In genomic region chr5:92560698-92561361, GRCh38 we compare ENCODE assay signal across 11 cellular contexts.
A peak's percentile ranks its signal among the peaks of the same experiment; 100 is the strongest.
DNase-seq lines count a peak whose midpoint lies in the region; ATAC-seq, FAIRE-seq and TF ChIP-seq lines count a peak whose summit lies in the region.
"Had no signal": no experiment of that assay in that cellular context is flagged by ENCODE, and none has a peak within 500 bp of the region (broad histone marks: within the 10 kb centered on the region; RNA-seq: fewer than 3 reads in every experiment).

No MANE protein-coding gene starts in this region.

- no peak overlapping the region for H3K27ac Mint-ChIP-seq in activated CD8-positive, alpha-beta memory T cell treated with anti-CD3 and anti-CD28 coated beads, Interleukin-2, amount 10 ng/mL, durations not matched to agents 7 days and 5 days

- no peaks in the 10 kb centered on the region for H3K4me1 Mint-ChIP-seq in activated CD8-positive, alpha-beta memory T cell treated with anti-CD3 and anti-CD28 coated beads, Interleukin-2, amount 10 ng/mL, durations not matched to agents 7 days and 5 days

- no peak overlapping the region for H3K4me2 ChIP-seq in HepG2 (ENCODE audit: low read depth, low read length)

- no peaks in the 10 kb centered on the region for H3K27me3 Mint-ChIP-seq in activated CD8-positive, alpha-beta memory T cell treated with anti-CD3 and anti-CD28 coated beads, Interleukin-2, amount 10 ng/mL, durations not matched to agents 7 days and 5 days

- BruUV-seq in HepG2 (replicated peaks; lab: Mats Ljungman, UMichigan), result no TSS peak

- no peaks in the 10 kb centered on the region for H3K9me3 ChIP-seq in HepG2 (ENCODE audit: low read length)
- no peaks in the 10 kb centered on the region for H3K9me3 ChIP-seq in gastroesophageal sphincter
- H3K9me3 ChIP-seq: Caco-2, Peyer's patch had no signal

- WGBS in HepG2 (ENCODE audit: low lambda C conversion rate), result 42% methylated on average over 4 of the region's 4 CpGs
- WGBS in gastroesophageal sphincter (ENCODE audit: low coverage in 1 of 2), 2 donors, result 48 to 75% methylated on average over 4 of the region's 4 CpGs

- CTCF ChIA-PET in HepG2 (lab: Yijun Ruan, JAX; ENCODE audit: low intra/inter-chr PET ratio, low total read pairs), result no interaction called here
- CTCF ChIA-PET in activated CD8-positive, alpha-beta memory T cell treated with anti-CD3 and anti-CD28 coated beads, Interleukin-2, amount 10 ng/mL, durations not matched to agents 7 days and 5 days (lab: Charles Lee), result interaction anchor here (0.7 kb wide), 1 partner anchor 17 kb away, joined by 3 read pairs; no protein-coding TSS in a partner anchor

- H3K36me3 Mint-ChIP-seq in activated CD8-positive, alpha-beta memory T cell treated with anti-CD3 and anti-CD28 coated beads, Interleukin-2, amount 10 ng/mL, durations not matched to agents 7 days and 5 days, result no peaks in the 10 kb centered on the region

- H3K79me2 ChIP-seq in HepG2 (ENCODE audit: insufficient read depth, low read length), result no peaks in the 10 kb centered on the region

- TF ChIP-seq EP300 in HepG2 (IDR thresholded peaks at IDR 0.05; ENCODE audit: low read depth in 2 of 2, low read length in 2 of 2) (no peak), HepG2 (CRISPR knock-in tag; IDR thresholded peaks at IDR 0.05; ENCODE audit: borderline replicate concordance) (no peak), gastroesophageal sphincter (IDR thresholded peaks at IDR 0.05) (no peak)

- H3K27ac ChIP-seq in HepG2 (ENCODE audit: extremely low read length, insufficient read depth, low read length) (no peak overlapping the region), gastroesophageal sphincter (no peak overlapping the region)
- H3K27ac ChIP-seq: Peyer's patch had no signal

- no peak overlapping the region for H2AFZ ChIP-seq in HepG2 (ENCODE audit: low read length)

- TF ChIP-seq CTCF in cardiac fibroblast (IDR thresholded peaks at IDR 0.05; ENCODE audit: low read depth, low read length) (no peak), HepG2 (CRISPR knock-in tag; IDR thresholded peaks at IDR 0.05) (no peak), gastroesophageal sphincter (IDR thresholded peaks at IDR 0.05) (no peak)

- TF ChIP-seq POLR2A in HepG2 (IDR thresholded peaks at IDR 0.05; ENCODE audit: insufficient read depth in 1 of 2, low read depth in 2 of 2, low read length in 2 of 2) (no peak), gastroesophageal sphincter (IDR thresholded peaks at IDR 0.05) (no peak)

- no peaks in the 10 kb centered on the region for H3K27me3 ChIP-seq in HepG2 (ENCODE audit: control insufficient read depth in 1 of 2, insufficient read depth in 2 of 2, low read length in 2 of 2)
- H3K27me3 ChIP-seq in gastroesophageal sphincter, result no peaks in the 10 kb centered on the region
- H3K27me3 ChIP-seq: Peyer's patch had no signal

- H3K4me3 Mint-ChIP-seq in activated CD8-positive, alpha-beta memory T cell treated with anti-CD3 and anti-CD28 coated beads, Interleukin-2, amount 10 ng/mL, durations not matched to agents 7 days and 5 days, result no peak overlapping the region

- H3K9me3 Mint-ChIP-seq in activated CD8-positive, alpha-beta memory T cell treated with anti-CD3 and anti-CD28 coated beads, Interleukin-2, amount 10 ng/mL, durations not matched to agents 7 days and 5 days (ENCODE audit: low read depth), result peaks cover 4% of the 10 kb centered on the region

- H3K36me3 ChIP-seq in HepG2 (replicated peaks in 1 of 2; ENCODE audit: control insufficient read depth in 1 of 2, insufficient read depth in 2 of 2, low read length in 2 of 2) (no peaks in the 10 kb centered on the region), gastroesophageal sphincter (no peaks in the 10 kb centered on the region)
- H3K36me3 ChIP-seq: Peyer's patch had no signal

- H3K4me1 ChIP-seq in HepG2 (ENCODE audit: insufficient read depth, low read length) (no peaks in the 10 kb centered on the region), gastroesophageal sphincter (no peaks in the 10 kb centered on the region)
- H3K4me1 ChIP-seq: Caco-2, Peyer's patch had no signal

- in situ Hi-C loops in HepG2 (cut with HindIII; ENCODE audit: extremely low pct_ligation_motif_present, low pct_unique_long_range_greater_than_20kb), result no loop called here

- TF ChIP-seq RAD21 in HepG2 (CRISPR knock-in tag; IDR thresholded peaks at IDR 0.05), result no peak

- ATAC-seq in HepG2 (no peak), gastroesophageal sphincter (no peak)
- ATAC-seq in activated CD8-positive, alpha-beta memory T cell treated with anti-CD3 and anti-CD28 coated beads, Interleukin-2, amount 10 ng/mL, durations not matched to agents 7 days and 5 days, result no peak

- no peak for FAIRE-seq in HepG2 (lab: Jason Lieb, UNC)
- FAIRE-seq: GM18507 had no signal

- no peaks in the 10 kb centered on the region for H4K20me1 ChIP-seq in HepG2 (ENCODE audit: insufficient read depth, low read length)

- peak; percentile 54 for DNase-seq in Daoy (ENCODE audit: low read depth)
- peak; percentile 62 for DNase-seq in NCI-H146 (lab: John Stamatoyannopoulos, UW)
- DNase-seq in cardiac fibroblast (ENCODE audit: low read depth in 2 of 2), result peak; percentile 31 to 65
- no peak for DNase-seq in HepG2 (ENCODE audit: low spot score)
- no peak for DNase-seq in pons (ENCODE audit: low spot score)
- no peak for DNase-seq in activated CD8-positive, alpha-beta memory T cell treated with anti-CD3 and anti-CD28 coated beads, Interleukin-2, amount 10 ng/mL, durations not matched to agents 7 days and 5 days
- no peak for DNase-seq in middle frontal gyrus (ENCODE audit: extremely low spot score, low spot score)
- DNase-seq: Caco-2, Peyer's patch had no signal

- no peak overlapping the region for H3K4me3 ChIP-seq in cardiac fibroblast (replicated peaks in 1 of 2; ENCODE audit: low read depth in 2 of 2, low read length in 2 of 2)
- no peak overlapping the region for H3K4me3 ChIP-seq in HepG2 (replicated peaks in 1 of 3; ENCODE audit: insufficient read depth in 1 of 3, low read depth in 2 of 3, low read length in 3 of 3)
- no peak overlapping the region for H3K4me3 ChIP-seq in gastroesophageal sphincter
- H3K4me3 ChIP-seq: Peyer's patch had no signal

- intact Hi-C loops in HepG2 (cut with micrococcal nuclease; ENCODE audit: unreplicated experiment), result no loop called here

- H3K9ac ChIP-seq in HepG2 (ENCODE audit: insufficient read depth, low read depth, low read length), result no peak overlapping the region

- POLR2A ChIA-PET in HepG2 (lab: Yijun Ruan, JAX), result no interaction called here

TF ChIP-seq in HepG2, 621 proteins besides CTCF, POLR2A, EP300 and RAD21:
- TF ChIP-seq ATF3 (CRISPR knock-in tag; IDR thresholded peaks at IDR 0.05) (no peak), ZNF207 (IDR thresholded peaks at IDR 0.05; ENCODE audit: borderline replicate concordance) (no peak), MAFF (IDR thresholded peaks at IDR 0.05; ENCODE audit: low read depth, low read length) (peak; percentile 91), DZIP1 (CRISPR knock-in tag; IDR thresholded peaks at IDR 0.05) (no peak), TBX2 (CRISPR knock-in tag; IDR thresholded peaks at IDR 0.05; ENCODE audit: borderline replicate concordance) (no peak), ZFP41 (CRISPR knock-in tag; IDR thresholded peaks at IDR 0.05; ENCODE audit: borderline replicate concordance) (no peak), ZNF484 (CRISPR knock-in tag; IDR thresholded peaks at IDR 0.05; ENCODE audit: borderline replicate concordance, low read depth) (no peak), SPEN (CRISPR knock-in tag; IDR thresholded peaks at IDR 0.05; ENCODE audit: low read depth) (no peak), ZNF776 (CRISPR knock-in tag; IDR thresholded peaks at IDR 0.05) (no peak), HNF4A (CRISPR knock-in tag; IDR thresholded peaks at IDR 0.05) (no peak), ELK4 (CRISPR knock-in tag; IDR thresholded peaks at IDR 0.05; ENCODE audit: borderline replicate concordance) (no peak), MAFK (conservative IDR thresholded peaks at IDR 0.05 in 1 of 2, IDR thresholded peaks at IDR 0.05 in 1 of 2; ENCODE audit: low read length in 2 of 2) (peak; percentile 87 to 94), ZNF350 (CRISPR knock-in tag; IDR thresholded peaks at IDR 0.05; ENCODE audit: borderline replicate concordance, low read depth) (no peak)

Comparison
In these comparisons a context has a peak if more than half of its experiments do, and no peak if none do; other contexts are left out.
1. DNase-seq: peak in Daoy (single experiment), NCI-H146 (single experiment) and cardiac fibroblast (2 of 2); none in HepG2 (single experiment), pons (single experiment), activated CD8-positive, alpha-beta memory T cell treated with anti-CD3 and anti-CD28 coated beads, Interleukin-2, amount 10 ng/mL, durations not matched to agents 7 days and 5 days (single experiment) and middle frontal gyrus (single experiment).